Comparison of ENCODE assay signal across 10 cellular contexts in the genomic region with DNA sequence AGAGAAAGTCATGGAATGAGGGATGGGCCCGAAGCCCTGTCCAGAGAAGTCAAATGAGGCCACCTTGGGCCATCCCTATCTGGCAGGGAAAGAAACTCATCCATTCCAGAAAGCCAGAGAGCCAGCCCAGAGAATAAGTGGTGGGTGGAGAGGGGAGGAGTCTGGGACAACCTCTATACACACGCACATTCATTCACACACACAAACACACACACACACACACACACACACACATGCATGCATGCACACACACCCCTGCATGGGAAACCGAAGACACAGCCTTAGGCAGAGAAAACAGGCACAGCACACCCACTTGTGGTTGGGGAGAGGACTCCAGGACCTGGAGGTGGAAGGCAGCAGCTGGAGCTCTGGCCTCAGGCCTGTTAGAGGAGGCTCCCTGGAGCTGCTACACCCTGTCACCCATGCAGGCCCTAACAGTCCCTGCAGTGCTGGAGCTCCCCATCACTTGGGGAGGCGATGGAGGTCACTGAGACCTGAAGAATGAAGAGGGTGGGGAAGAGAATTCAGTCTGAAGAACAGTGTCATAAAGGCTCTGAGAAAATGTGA. TPM values are rescaled to one million over a fixed set of nuclear protein-coding genes. Genes with fewer than 3 reads are reported as not detected.
DNase-seq lines count a peak whose midpoint lies in the region; ATAC-seq and TF ChIP-seq lines count a peak whose summit lies in the region.
"Had no signal": no experiment of that assay in that cellular context is flagged by ENCODE, and none has a peak within 500 bp of the region (broad histone marks: within the 10 kb centered on the region; RNA-seq: fewer than 3 reads in every experiment).

No MANE protein-coding gene starts in this region.

- peak; percentile 90 for DNase-seq in H4 (ENCODE audit: low spot score)
- DNase-seq in adipocyte (ENCODE audit: low read depth): peak; percentile 62
- peak; percentile 58 for DNase-seq in left ventricle myocardium inferior
- DNase-seq in GM10266 (ENCODE audit: extremely low spot score): no peak
- DNase-seq: MM.1S had no signal

- peaks cover 14% of the 10 kb centered on the region for H3K4me1 ChIP-seq in adipocyte (ENCODE audit: control insufficient read depth, insufficient read depth, low read length)
- peaks cover 39% of the 10 kb centered on the region for H3K4me1 ChIP-seq in left ventricle myocardium inferior
- peaks cover 35% of the 10 kb centered on the region for H3K4me1 ChIP-seq in stomach smooth muscle (ENCODE audit: control insufficient read depth, insufficient read depth, low read length)

- H3K27me3 ChIP-seq in adipocyte (replicated peaks; ENCODE audit: control insufficient read depth, insufficient read depth, low read length): no peaks in the 10 kb centered on the region
- no peaks in the 10 kb centered on the region for H3K27me3 ChIP-seq in left ventricle myocardium inferior (ENCODE audit: low read depth)
- no peaks in the 10 kb centered on the region for H3K27me3 ChIP-seq in stomach smooth muscle (ENCODE audit: control insufficient read depth in 1 of 2, insufficient read depth in 2 of 2, low read length in 2 of 2)
- H3K27me3 ChIP-seq: suprapubic skin had no signal

- ATAC-seq in HG02885 (IDR thresholded peaks at IDR 0.05; ENCODE audit: poor library complexity, unreplicated experiment): no peak
- ATAC-seq in GM21723 (IDR thresholded peaks at IDR 0.05; ENCODE audit: unreplicated experiment): no peak
- no peak for ATAC-seq in GM21528 (IDR thresholded peaks at IDR 0.05; ENCODE audit: low FRiP score, unreplicated experiment)

- H3K9ac ChIP-seq in adipocyte (ENCODE audit: low read length) (no peak overlapping the region), stomach smooth muscle (ENCODE audit: low read length in 2 of 2) (no peak overlapping the region)

- intact Hi-C loops in left ventricle myocardium inferior (cut with micrococcal nuclease): no loop called here

- H3K4me3 ChIP-seq in adipocyte (ENCODE audit: low read length) (no peak overlapping the region), left ventricle myocardium inferior (no peak overlapping the region), stomach smooth muscle (ENCODE audit: low read length in 2 of 2) (no peak overlapping the region)
- H3K4me3 ChIP-seq: suprapubic skin had no signal

- peak; percentile 24 for TF ChIP-seq CTCF in left ventricle myocardium inferior (IDR thresholded peaks at IDR 0.05; ENCODE audit: borderline replicate concordance)
- TF ChIP-seq CTCF in GM10266 (IDR thresholded peaks at IDR 0.05; ENCODE audit: control insufficient read depth, insufficient read depth, low read depth, missing control alignments): no peak

- H3K9me3 ChIP-seq in adipocyte (ENCODE audit: control insufficient read depth, low read length) (no peaks in the 10 kb centered on the region), left ventricle myocardium inferior (replicated peaks) (peaks cover 5% of the 10 kb centered on the region), stomach smooth muscle (ENCODE audit: control insufficient read depth in 2 of 2, low read length in 2 of 2) (peaks cover 0 to 3% of the 10 kb centered on the region in 2 donors)
- H3K9me3 ChIP-seq: suprapubic skin had no signal

- H3K27ac ChIP-seq in left ventricle myocardium inferior (replicated peaks): peak overlapping the region; percentile 56
- H3K27ac ChIP-seq in stomach smooth muscle (ENCODE audit: low read length): peak overlapping the region; percentile 60
- H3K27ac ChIP-seq: suprapubic skin had no signal

- H3K36me3 ChIP-seq in adipocyte (ENCODE audit: control insufficient read depth, insufficient read depth, low read length, severe bottlenecking) (peaks cover 29% of the 10 kb centered on the region), left ventricle myocardium inferior (peaks cover 15% of the 10 kb centered on the region), stomach smooth muscle (ENCODE audit: control insufficient read depth in 2 of 2, insufficient read depth in 2 of 2, low read length in 2 of 2) (peaks cover 6 to 21% of the 10 kb centered on the region in 2 donors)

RNA-seq across cellular contexts. Expression of gene TGFBI, which starts 38.0 kb away (rescaled TPM):
- total RNA-seq in H4 (2014; rRNA removed; shearing (Covaris generic)): 2,353 and 2,468 TPM in 2 replicates
- total RNA-seq in left ventricle myocardium inferior: 43.4 TPM

Comparison
In these comparisons a context has a peak if more than half of its experiments do, and no peak if none do; other contexts are left out.
1. RNA of gene TGFBI, which starts 38.0 kb away (total RNA-seq): 2,353 to 2,468 TPM in H4; 43.4 TPM in left ventricle myocardium inferior (single experiment); every median in the first group is over 10 times any median in the second.